In genomic region chr2:69510204-69510603, GRCh38 we compare ENCODE assay signal across 14 cellular contexts.
A peak's percentile ranks its signal among the peaks of the same experiment; 100 is the strongest.
DNase-seq lines count a peak whose midpoint lies in the region; ATAC-seq and TF ChIP-seq lines count a peak whose summit lies in the region.
"Had no signal": no experiment of that assay in that cellular context is flagged by ENCODE, and none has a peak within 500 bp of the region (broad histone marks: within the 10 kb centered on the region; RNA-seq: fewer than 3 reads in every experiment).

No MANE protein-coding gene starts in this region.

- POLR2A ChIA-PET in CD4-positive, alpha-beta T cell (lab: Charles Lee) = interaction anchor here (0.6 to 1.4 kb wide), 3 partner anchors 9 to 583 kb away, joined by 3 to 5 read pairs (median 4); partner anchors contain the start of gene NFU1
- POLR2A ChIA-PET in activated CD8-positive, alpha-beta T cell treated with anti-CD3 and anti-CD28 coated beads, Interleukin-2, amount 10 ng/mL, durations not matched to agents 7 days and 5 days (lab: Charles Lee) = no interaction called here

- H3K4me3 Mint-ChIP-seq in activated naive CD4-positive, alpha-beta T cell treated with anti-CD3 and anti-CD28 coated beads, Interleukin-2, amount 50 U/mL, for 24 hours = no peak overlapping the region
- H3K4me3 Mint-ChIP-seq in CD4-positive, alpha-beta T cell = no peak overlapping the region
- no peak overlapping the region for H3K4me3 Mint-ChIP-seq in activated T-helper 1 cell treated with anti-CD3 and anti-CD28 coated beads, Interleukin-12 subunit alpha, Interleukin-12 subunit beta, Interleukin-2, Interleukin-4 antibody, amounts not matched to agents 30 ng/mL and 10 ng/mL and 1 ng/mL, durations not matched to agents 14 hours and 24 hours and 36 hours
- no peak overlapping the region for H3K4me3 Mint-ChIP-seq in activated CD8-positive, alpha-beta T cell treated with anti-CD3 and anti-CD28 coated beads, Interleukin-2, amount 10 ng/mL, durations not matched to agents 7 days and 5 days
- H3K4me3 Mint-ChIP-seq in progenitor cell of endocrine pancreas (ENCODE audit: low read depth) = no peak overlapping the region
- H3K4me3 Mint-ChIP-seq: B cell, GM23338 had no signal

- intact Hi-C loops in CD4-positive, alpha-beta T cell (cut with DNase I, micrococcal nuclease) = no loop called here
- intact Hi-C loops in activated T-helper 1 cell treated with anti-CD3 and anti-CD28 coated beads, Interleukin-12 subunit alpha, Interleukin-12 subunit beta, Interleukin-2, Interleukin-4 antibody, amounts not matched to agents 30 ng/mL and 10 ng/mL and 1 ng/mL, durations not matched to agents 14 hours and 24 hours and 36 hours (cut with micrococcal nuclease) = no loop called here

- no peak for ATAC-seq in CD4-positive, alpha-beta T cell (ENCODE audit: poor library complexity)
- ATAC-seq in activated CD8-positive, alpha-beta T cell treated with anti-CD3 and anti-CD28 coated beads, Interleukin-2, amount 10 ng/mL, durations not matched to agents 7 days and 5 days = no peak
- ATAC-seq: GM23338, HCT116 had no signal

- no peak overlapping the region for H3K27ac ChIP-seq in CD4-positive, alpha-beta T cell (ENCODE audit: low read depth, low read length)
- H3K27ac ChIP-seq: BLaER1 treated with 17β-estradiol and CSF1 and Interleukin-3, amounts not matched to agents 10 nM and 100 nM had no signal

- H3K27ac Mint-ChIP-seq in activated naive CD4-positive, alpha-beta T cell treated with anti-CD3 and anti-CD28 coated beads, Interleukin-2, amount 50 U/mL, for 24 hours = peak overlapping the region; percentile 33
- H3K27ac Mint-ChIP-seq in CD4-positive, alpha-beta T cell = peak overlapping the region; percentile 37
- peak overlapping the region; percentile 59 for H3K27ac Mint-ChIP-seq in activated T-helper 1 cell treated with anti-CD3 and anti-CD28 coated beads, Interleukin-12 subunit alpha, Interleukin-12 subunit beta, Interleukin-2, Interleukin-4 antibody, amounts not matched to agents 30 ng/mL and 10 ng/mL and 1 ng/mL, durations not matched to agents 14 hours and 24 hours and 36 hours
- H3K27ac Mint-ChIP-seq in activated CD8-positive, alpha-beta T cell treated with anti-CD3 and anti-CD28 coated beads, Interleukin-2, amount 10 ng/mL, durations not matched to agents 7 days and 5 days = no peak overlapping the region
- no peak overlapping the region for H3K27ac Mint-ChIP-seq in progenitor cell of endocrine pancreas
- H3K27ac Mint-ChIP-seq: B cell, GM23338 had no signal

- no peak for TF ChIP-seq CTCF in CD4-positive, alpha-beta T cell (IDR thresholded peaks at IDR 0.05)
- TF ChIP-seq CTCF in progenitor cell of endocrine pancreas (IDR thresholded peaks at IDR 0.05; ENCODE audit: unreplicated experiment) = no peak

- H3K27me3 ChIP-seq in CD4-positive, alpha-beta T cell (ENCODE audit: control insufficient read depth, insufficient read depth, low read length) = no peaks in the 10 kb centered on the region
- H3K27me3 ChIP-seq: BLaER1 treated with 17β-estradiol and CSF1 and Interleukin-3, amounts not matched to agents 10 nM and 100 nM had no signal

- H3K36me3 Mint-ChIP-seq in activated naive CD4-positive, alpha-beta T cell treated with anti-CD3 and anti-CD28 coated beads, Interleukin-2, amount 50 U/mL, for 24 hours = peaks cover 54% of the 10 kb centered on the region
- peaks cover 100% of the 10 kb centered on the region for H3K36me3 Mint-ChIP-seq in CD4-positive, alpha-beta T cell (ENCODE audit: low read depth)
- H3K36me3 Mint-ChIP-seq in activated T-helper 1 cell treated with anti-CD3 and anti-CD28 coated beads, Interleukin-12 subunit alpha, Interleukin-12 subunit beta, Interleukin-2, Interleukin-4 antibody, amounts not matched to agents 30 ng/mL and 10 ng/mL and 1 ng/mL, durations not matched to agents 14 hours and 24 hours and 36 hours (ENCODE audit: low read depth) = peaks cover 85% of the 10 kb centered on the region
- peaks cover 85% of the 10 kb centered on the region for H3K36me3 Mint-ChIP-seq in activated CD8-positive, alpha-beta T cell treated with anti-CD3 and anti-CD28 coated beads, Interleukin-2, amount 10 ng/mL, durations not matched to agents 7 days and 5 days (ENCODE audit: low read depth)
- H3K36me3 Mint-ChIP-seq in progenitor cell of endocrine pancreas (ENCODE audit: insufficient read depth) = peaks cover 39% of the 10 kb centered on the region

- H3K27me3 Mint-ChIP-seq in activated naive CD4-positive, alpha-beta T cell treated with anti-CD3 and anti-CD28 coated beads, Interleukin-2, amount 50 U/mL, for 24 hours = no peaks in the 10 kb centered on the region
- no peaks in the 10 kb centered on the region for H3K27me3 Mint-ChIP-seq in CD4-positive, alpha-beta T cell
- no peaks in the 10 kb centered on the region for H3K27me3 Mint-ChIP-seq in activated T-helper 1 cell treated with anti-CD3 and anti-CD28 coated beads, Interleukin-12 subunit alpha, Interleukin-12 subunit beta, Interleukin-2, Interleukin-4 antibody, amounts not matched to agents 30 ng/mL and 10 ng/mL and 1 ng/mL, durations not matched to agents 14 hours and 24 hours and 36 hours (ENCODE audit: insufficient read depth)
- no peaks in the 10 kb centered on the region for H3K27me3 Mint-ChIP-seq in activated CD8-positive, alpha-beta T cell treated with anti-CD3 and anti-CD28 coated beads, Interleukin-2, amount 10 ng/mL, durations not matched to agents 7 days and 5 days (ENCODE audit: low read depth)
- no peaks in the 10 kb centered on the region for H3K27me3 Mint-ChIP-seq in progenitor cell of endocrine pancreas
- H3K27me3 Mint-ChIP-seq: B cell had no signal

- H3K9me3 ChIP-seq in CD4-positive, alpha-beta T cell (ENCODE audit: control insufficient read depth, low read length) = no peaks in the 10 kb centered on the region

- DNase-seq in activated naive CD4-positive, alpha-beta T cell treated with Interleukin-2 at 50 U/mL for 16 hours = no peak
- no peak for DNase-seq in CD4-positive, alpha-beta T cell
- no peak for DNase-seq in activated T-helper 1 cell treated with anti-CD3 and anti-CD28 coated beads, Interleukin-12 subunit alpha, Interleukin-12 subunit beta, Interleukin-2, Interleukin-4 antibody, amounts not matched to agents 30 ng/mL and 10 ng/mL and 1 ng/mL, durations not matched to agents 14 hours and 24 hours and 36 hours (ENCODE audit: low spot score)
- DNase-seq in activated CD8-positive, alpha-beta T cell treated with anti-CD3 and anti-CD28 coated beads, Interleukin-2, amount 10 ng/mL, durations not matched to agents 7 days and 5 days = no peak
- no peak for DNase-seq in progenitor cell of endocrine pancreas (ENCODE audit: low spot score, unreplicated experiment)
- DNase-seq: DMS153, DMS79, GDM1, IMR-90 had no signal

- H3K4me1 Mint-ChIP-seq in activated naive CD4-positive, alpha-beta T cell treated with anti-CD3 and anti-CD28 coated beads, Interleukin-2, amount 50 U/mL, for 24 hours = peaks cover 37% of the 10 kb centered on the region
- peaks cover 31% of the 10 kb centered on the region for H3K4me1 Mint-ChIP-seq in CD4-positive, alpha-beta T cell (ENCODE audit: low read depth)
- H3K4me1 Mint-ChIP-seq in activated T-helper 1 cell treated with anti-CD3 and anti-CD28 coated beads, Interleukin-12 subunit alpha, Interleukin-12 subunit beta, Interleukin-2, Interleukin-4 antibody, amounts not matched to agents 30 ng/mL and 10 ng/mL and 1 ng/mL, durations not matched to agents 14 hours and 24 hours and 36 hours (ENCODE audit: low read depth) = peaks cover 37% of the 10 kb centered on the region
- H3K4me1 Mint-ChIP-seq in activated CD8-positive, alpha-beta T cell treated with anti-CD3 and anti-CD28 coated beads, Interleukin-2, amount 10 ng/mL, durations not matched to agents 7 days and 5 days (ENCODE audit: low read depth) = peaks cover 3% of the 10 kb centered on the region
- H3K4me1 Mint-ChIP-seq in progenitor cell of endocrine pancreas (ENCODE audit: low read depth) = peaks cover 6% of the 10 kb centered on the region
- H3K4me1 Mint-ChIP-seq: B cell had no signal

- CTCF ChIA-PET in CD4-positive, alpha-beta T cell (lab: Charles Lee) = no interaction called here
- CTCF ChIA-PET in activated CD8-positive, alpha-beta T cell treated with anti-CD3 and anti-CD28 coated beads, Interleukin-2, amount 10 ng/mL, durations not matched to agents 7 days and 5 days (lab: Charles Lee) = interaction anchor here (2.5 kb wide), 1 partner anchor 55 kb away, joined by 6 read pairs; no protein-coding TSS in a partner anchor

- H3K9me3 Mint-ChIP-seq in activated naive CD4-positive, alpha-beta T cell treated with anti-CD3 and anti-CD28 coated beads, Interleukin-2, amount 50 U/mL, for 24 hours = no peaks in the 10 kb centered on the region
- H3K9me3 Mint-ChIP-seq in CD4-positive, alpha-beta T cell = no peaks in the 10 kb centered on the region
- H3K9me3 Mint-ChIP-seq in activated T-helper 1 cell treated with anti-CD3 and anti-CD28 coated beads, Interleukin-12 subunit alpha, Interleukin-12 subunit beta, Interleukin-2, Interleukin-4 antibody, amounts not matched to agents 30 ng/mL and 10 ng/mL and 1 ng/mL, durations not matched to agents 14 hours and 24 hours and 36 hours = peaks cover 4% of the 10 kb centered on the region
- H3K9me3 Mint-ChIP-seq in activated CD8-positive, alpha-beta T cell treated with anti-CD3 and anti-CD28 coated beads, Interleukin-2, amount 10 ng/mL, durations not matched to agents 7 days and 5 days (ENCODE audit: insufficient read depth) = no peaks in the 10 kb centered on the region
- H3K9me3 Mint-ChIP-seq in progenitor cell of endocrine pancreas (ENCODE audit: low read depth) = peaks cover 3% of the 10 kb centered on the region
- H3K9me3 Mint-ChIP-seq: GM23338 had no signal

Comparison
In these comparisons a context has a peak if more than half of its experiments do, and no peak if none do; other contexts are left out.
1. H3K27ac Mint-ChIP-seq: peak in activated naive CD4-positive, alpha-beta T cell treated with anti-CD3 and anti-CD28 coated beads, Interleukin-2, amount 50 U/mL, for 24 hours (single experiment), CD4-positive, alpha-beta T cell (single experiment) and activated T-helper 1 cell treated with anti-CD3 and anti-CD28 coated beads, Interleukin-12 subunit alpha, Interleukin-12 subunit beta, Interleukin-2, Interleukin-4 antibody, amounts not matched to agents 30 ng/mL and 10 ng/mL and 1 ng/mL, durations not matched to agents 14 hours and 24 hours and 36 hours (single experiment); none in activated CD8-positive, alpha-beta T cell treated with anti-CD3 and anti-CD28 coated beads, Interleukin-2, amount 10 ng/mL, durations not matched to agents 7 days and 5 days (single experiment) and progenitor cell of endocrine pancreas (single experiment).